In genomic region chr3:152317184-152317583, GRCh38 we compare ENCODE assay signal across 14 cellular contexts. TPM values are rescaled to one million over a fixed set of nuclear protein-coding genes. Genes with fewer than 3 reads are reported as not detected.
DNase-seq lines count a peak whose midpoint lies in the region; ATAC-seq and TF ChIP-seq lines count a peak whose summit lies in the region.
"Had no signal": no experiment of that assay in that cellular context is flagged by ENCODE, and none has a peak within 500 bp of the region (broad histone marks: within the 10 kb centered on the region; RNA-seq: fewer than 3 reads in every experiment).

No MANE protein-coding gene starts in this region.

- H3K9ac ChIP-seq in mesenchymal stem cell (ENCODE audit: low read length) (no peak overlapping the region), neuronal stem cell (ENCODE audit: low read depth, low read length, poor library complexity) (no peak overlapping the region), H9 (ENCODE audit: extremely low read depth, insufficient read length, low read length) (no peak overlapping the region)
- H3K9ac ChIP-seq: BLaER1 had no signal

- no peaks in the 10 kb centered on the region for H3K23me2 ChIP-seq in H9 (ENCODE audit: insufficient read length, low read depth, low read length, poor library complexity, severe bottlenecking)

- intact Hi-C loops in Right ventricle myocardium superior (cut with DNase I): no loop called here
- intact Hi-C loops in Right ventricle myocardium inferior (cut with DNase I): no loop called here
- intact Hi-C loops in tibial artery (cut with DNase I; ENCODE audit: low total_unique reads): no loop called here

- no peak overlapping the region for H4K5ac ChIP-seq in H9 (ENCODE audit: insufficient read length, low read depth, low read length)

- peak overlapping the region; percentile 21 for H3K27ac ChIP-seq in RWPE2 (ENCODE audit: poor library complexity, severe bottlenecking)
- H3K27ac ChIP-seq in mesenchymal stem cell (ENCODE audit: low read length, poor library complexity, severe bottlenecking): peak overlapping the region; percentile 53
- H3K27ac ChIP-seq in tibial artery: peak overlapping the region; percentile 71 to 75
- H3K27ac ChIP-seq in neuronal stem cell (replicated peaks; ENCODE audit: low read length): no peak overlapping the region
- H3K27ac ChIP-seq in H9 (ENCODE audit: insufficient read length, low read depth, low read length): no peak overlapping the region
- H3K27ac ChIP-seq: BLaER1 had no signal

- peaks cover 9% of the 10 kb centered on the region for H3K4me1 ChIP-seq in RWPE2 (ENCODE audit: insufficient read depth, poor library complexity, severe bottlenecking)
- no peaks in the 10 kb centered on the region for H3K4me1 ChIP-seq in mesenchymal stem cell (ENCODE audit: control insufficient read depth, insufficient read depth, low read depth, low read length)
- peaks cover 0 to 100% (median 68%) of the 10 kb centered on the region in 4 donors for H3K4me1 ChIP-seq in tibial artery
- H3K4me1 ChIP-seq in neuronal stem cell (ENCODE audit: control insufficient read depth in 2 of 2, insufficient read depth in 1 of 2, low read depth in 1 of 2, low read length in 2 of 2): peaks cover 0 to 11% of the 10 kb centered on the region in 2 donors
- H3K4me1 ChIP-seq in H9 (ENCODE audit: insufficient read depth, low read length): no peaks in the 10 kb centered on the region

- H3K27me3 ChIP-seq in RWPE2 (ENCODE audit: insufficient read depth, poor library complexity, severe bottlenecking) (no peaks in the 10 kb centered on the region), mesenchymal stem cell (ENCODE audit: control insufficient read depth in 1 of 2, insufficient read depth in 1 of 2, low read length in 2 of 2) (no peaks in the 10 kb centered on the region), tibial artery (no peaks in the 10 kb centered on the region), neuronal stem cell (ENCODE audit: control insufficient read depth in 3 of 3, insufficient read depth in 3 of 3, low read depth in 1 of 3, low read length in 3 of 3) (no peaks in the 10 kb centered on the region), H9 (ENCODE audit: insufficient read depth, low read length) (no peaks in the 10 kb centered on the region)
- H3K27me3 ChIP-seq: BLaER1, upper lobe of left lung had no signal

- H2BK120ac ChIP-seq in mesenchymal stem cell (ENCODE audit: low read depth, low read length) (no peak overlapping the region), neuronal stem cell (ENCODE audit: low read depth, low read length) (no peak overlapping the region), H9 (ENCODE audit: low read depth, low read length, poor library complexity, severe bottlenecking) (no peak overlapping the region)

- no peaks in the 10 kb centered on the region for H4K20me1 ChIP-seq in H9 (ENCODE audit: control insufficient read depth, insufficient read depth, insufficient read length)

- H3K36me3 ChIP-seq in RWPE2 (ENCODE audit: low read depth) (0 out of 2 replicates have a peak, but pooled peaks cover 3% of the 10 kb centered on the region), mesenchymal stem cell (ENCODE audit: control insufficient read depth in 1 of 2, insufficient read depth in 2 of 2, low read depth in 1 of 2, low read length in 2 of 2) (peaks cover 0 to 9% of the 10 kb centered on the region in 2 experiments), tibial artery (no peaks in the 10 kb centered on the region), neuronal stem cell (replicated peaks in 1 of 2; ENCODE audit: control insufficient read depth in 2 of 2, insufficient read depth in 2 of 2, low read length in 2 of 2) (no peaks in the 10 kb centered on the region)
- H3K36me3 ChIP-seq: upper lobe of left lung had no signal

- no peak overlapping the region for H3K27ac Mint-ChIP-seq in H9

- no peaks in the 10 kb centered on the region; the same call in 1 of the 2 replicates for H3K79me2 ChIP-seq in H9 (ENCODE audit: insufficient read depth, low read length)

- no peak overlapping the region for H3K18ac ChIP-seq in mesenchymal stem cell (ENCODE audit: low read depth in 1 of 2, low read length in 2 of 2)
- H3K18ac ChIP-seq in neuronal stem cell (ENCODE audit: low read length): no peak overlapping the region
- H3K18ac ChIP-seq in H9 (ENCODE audit: insufficient read length, low read depth, low read length): no peak overlapping the region

- TF ChIP-seq CTCF in RWPE2 (IDR thresholded peaks at IDR 0.05; ENCODE audit: poor library complexity, severe bottlenecking) (no peak), tibial artery (IDR thresholded peaks at IDR 0.05) (no peak), H9 (conservative IDR thresholded peaks at IDR 0.05) (no peak)

- H2AFZ ChIP-seq in mesenchymal stem cell (ENCODE audit: low read depth, low read length): no peak overlapping the region
- H2AFZ ChIP-seq in neuronal stem cell (ENCODE audit: low read length): no peak overlapping the region
- no peak overlapping the region for H2AFZ ChIP-seq in H9 (ENCODE audit: low read length)

- DNase-seq in Right ventricle myocardium superior: peak; percentile 50
- DNase-seq in Right ventricle myocardium inferior (ENCODE audit: missing footprints): no peak
- no peak for DNase-seq in RWPE2 (ENCODE audit: low spot score)
- DNase-seq in mesenchymal stem cell: no peak
- no peak for DNase-seq in tibial artery
- no peak for DNase-seq in neuronal stem cell (ENCODE audit: low spot score)
- DNase-seq in H9: no peak
- no peak for DNase-seq in epidermal melanocyte (ENCODE audit: insufficient read length, low spot score)
- DNase-seq: activated CD4-positive, CD25-positive, alpha-beta regulatory T cell treated with anti-CD3 and anti-CD28 coated beads, Interleukin-2, amount 50 U/mL, for 72 hours; activated T-cell treated with anti-CD3 and anti-CD28 coated beads, Interleukin-2, amount 50 U/mL, for 1 hour; foreskin melanocyte; NCI-H1092 treated with DMSO at 0.1 percent for 48 hours had no signal

- H2AK5ac ChIP-seq in mesenchymal stem cell (ENCODE audit: low read length, severe bottlenecking) (no peak overlapping the region), neuronal stem cell (ENCODE audit: low read depth, low read length) (no peak overlapping the region), H9 (ENCODE audit: insufficient read length, low read length) (no peak overlapping the region)

- no peak overlapping the region for H2BK20ac ChIP-seq in H9 (ENCODE audit: low read depth, low read length, poor library complexity, severe bottlenecking)

- H3K23ac ChIP-seq in mesenchymal stem cell (ENCODE audit: low read length in 2 of 2) (no peak overlapping the region), neuronal stem cell (ENCODE audit: low read depth, low read length, poor library complexity) (no peak overlapping the region), H9 (ENCODE audit: insufficient read length, low read depth, low read length) (no peak overlapping the region)

- H3K4me3 ChIP-seq in RWPE2 (ENCODE audit: severe bottlenecking) (no peak overlapping the region), mesenchymal stem cell (ENCODE audit: insufficient read depth in 1 of 2, low read depth in 1 of 2, low read length in 2 of 2) (no peak overlapping the region), tibial artery (peak overlapping the region in 1 of 2 donors; percentile 5), neuronal stem cell (ENCODE audit: low read length in 2 of 2) (no peak overlapping the region)
- H3K4me3 ChIP-seq: BLaER1, upper lobe of left lung had no signal

- no peaks in the 10 kb centered on the region for H3K9me3 Mint-ChIP-seq in H9

- no peak for ATAC-seq in Right ventricle myocardium superior (ENCODE audit: poor library complexity)
- ATAC-seq in Right ventricle myocardium inferior: no peak
- ATAC-seq in RWPE2 (ENCODE audit: low read depth): no peak

- H3K9me3 ChIP-seq in RWPE2 (ENCODE audit: severe bottlenecking) (no peaks in the 10 kb centered on the region), mesenchymal stem cell (ENCODE audit: control insufficient read depth, low read length) (no peaks in the 10 kb centered on the region), tibial artery (no peaks in the 10 kb centered on the region), neuronal stem cell (replicated peaks in 1 of 2; ENCODE audit: control insufficient read depth in 2 of 2, insufficient read depth in 1 of 2, low read depth in 1 of 2, low read length in 2 of 2) (peaks cover 0 to 5% of the 10 kb centered on the region in 2 donors), H9 (ENCODE audit: control insufficient read depth, low read depth, low read length) (no peaks in the 10 kb centered on the region)
- H3K9me3 ChIP-seq: BLaER1, upper lobe of left lung had no signal

- H3T11ph ChIP-seq in H9 (ENCODE audit: low read length): no peak overlapping the region

- H3K14ac ChIP-seq in mesenchymal stem cell (ENCODE audit: low read length in 2 of 2) (no peak overlapping the region), neuronal stem cell (ENCODE audit: low read length) (no peak overlapping the region), H9 (ENCODE audit: insufficient read depth, low read length) (no peak overlapping the region)

- no peak overlapping the region for H2BK12ac ChIP-seq in mesenchymal stem cell (ENCODE audit: low read length in 2 of 2)
- no peak overlapping the region for H2BK12ac ChIP-seq in neuronal stem cell (ENCODE audit: low read length)
- no peak overlapping the region for H2BK12ac ChIP-seq in H9 (ENCODE audit: insufficient read length, low read depth, low read length)

- H3K4me3 Mint-ChIP-seq in H9: no peak overlapping the region

- H3K79me1 ChIP-seq in mesenchymal stem cell (replicated peaks; ENCODE audit: low read length, poor library complexity, severe bottlenecking): no peaks in the 10 kb centered on the region
- H3K79me1 ChIP-seq in neuronal stem cell (ENCODE audit: low read depth, low read length): no peaks in the 10 kb centered on the region
- no peaks in the 10 kb centered on the region for H3K79me1 ChIP-seq in H9 (ENCODE audit: insufficient read depth, low read depth, low read length, poor library complexity, severe bottlenecking)

- no peak overlapping the region for H3K4ac ChIP-seq in mesenchymal stem cell (ENCODE audit: low read depth in 1 of 2, low read length in 2 of 2)
- H3K4ac ChIP-seq in neuronal stem cell (ENCODE audit: low read length): no peak overlapping the region
- H3K4ac ChIP-seq in H9 (ENCODE audit: low read depth, low read length): no peak overlapping the region

- H2BK15ac ChIP-seq in mesenchymal stem cell (ENCODE audit: low read depth, poor library complexity, severe bottlenecking) (no peak overlapping the region), neuronal stem cell (ENCODE audit: low read length) (no peak overlapping the region), H9 (ENCODE audit: low read depth, low read length) (no peak overlapping the region)

- no peak overlapping the region for H4K8ac ChIP-seq in mesenchymal stem cell (ENCODE audit: low read length)
- H4K8ac ChIP-seq in neuronal stem cell (ENCODE audit: low read depth, low read length): no peak overlapping the region
- H4K8ac ChIP-seq in H9 (replicated peaks; ENCODE audit: insufficient read length, low read depth, low read length): no peak overlapping the region

- no peaks in the 10 kb centered on the region for H3K36me3 Mint-ChIP-seq in H9 (ENCODE audit: insufficient read depth in 1 of 3, low read depth in 3 of 3)

- H2BK5ac ChIP-seq in mesenchymal stem cell (ENCODE audit: low read depth, low read length, poor library complexity, severe bottlenecking) (no peak overlapping the region), neuronal stem cell (ENCODE audit: low read length) (no peak overlapping the region), H9 (ENCODE audit: insufficient read length, low read length) (no peak overlapping the region)

- WGBS in mesenchymal stem cell: 75% methylated on average over 4 of the region's 4 CpGs
- no CpG with 5 or more reads among the region's 4 CpGs for WGBS in neuronal stem cell (ENCODE audit: extremely low coverage in 2 of 2, insufficient read length in 2 of 2, insufficient replicate concordance in 1 of 2), 2 donors
- no CpG with 5 or more reads among the region's 4 CpGs for WGBS in H9 (ENCODE audit: extremely low coverage, insufficient read length, low lambda C conversion rate)

- no peak overlapping the region for H3K4me2 ChIP-seq in mesenchymal stem cell (ENCODE audit: low read length, poor library complexity, severe bottlenecking)
- H3K4me2 ChIP-seq in neuronal stem cell (ENCODE audit: insufficient read depth, low read length, poor library complexity, severe bottlenecking): no peak overlapping the region
- H3K4me2 ChIP-seq in H9 (ENCODE audit: insufficient read depth, insufficient read length, low read length): no peak overlapping the region
- H3K4me2 ChIP-seq: BLaER1 had no signal

- no peak overlapping the region for H3K56ac ChIP-seq in H9 (ENCODE audit: insufficient read length, low read depth, low read length)

- peaks cover 17 to 21% of the 10 kb centered on the region in 2 experiments for H3K4me1 Mint-ChIP-seq in H9

- H3K27me3 Mint-ChIP-seq in H9 (ENCODE audit: low read depth): no peaks in the 10 kb centered on the region

- H4K91ac ChIP-seq in mesenchymal stem cell (ENCODE audit: low read length): no peak overlapping the region
- no peak overlapping the region for H4K91ac ChIP-seq in neuronal stem cell (ENCODE audit: low read depth, low read length, poor library complexity)
- H4K91ac ChIP-seq in H9 (ENCODE audit: insufficient read length, low read depth, low read length): no peak overlapping the region

RNA-seq across cellular contexts. Expression of gene MBNL1, which starts 48.5 kb away (rescaled TPM):
- total RNA-seq in Right ventricle myocardium superior (182 TPM), Right ventricle myocardium inferior (180 TPM), H9 (2021) (14.9 and 15.2 TPM in 2 replicates)
- 85.7 TPM for polyA plus RNA-seq in mesenchymal stem cell (2013, experiment 1 of 2)
- 85.2 TPM for polyA plus RNA-seq in mesenchymal stem cell (2013, experiment 2 of 2)
- polyA plus RNA-seq in neuronal stem cell (2013, experiment 1 of 2): 5.8 TPM
- 6.1 TPM for polyA plus RNA-seq in neuronal stem cell (2013, experiment 2 of 2)

Comparison
In these comparisons a context has a peak if more than half of its experiments do, and no peak if none do; other contexts are left out.
1. H3K27ac ChIP-seq: peak in RWPE2 (single experiment), mesenchymal stem cell (single experiment) and tibial artery (2 of 2); none in neuronal stem cell (single experiment) and H9 (single experiment).
2. RNA of gene MBNL1, which starts 48.5 kb away (total RNA-seq): 182 TPM in Right ventricle myocardium superior (single experiment) and 180 TPM in Right ventricle myocardium inferior (single experiment); 14.9 to 15.2 TPM in H9; every median in the first group is over 10 times any median in the second.